8 cellular contexts compared by ENCODE assay signal in genomic region chr6:27890351-27891299, GRCh38. TPM values are rescaled to one million over a fixed set of nuclear protein-coding genes. Genes with fewer than 3 reads are reported as not detected.
DNase-seq lines count a peak whose midpoint lies in the region; ATAC-seq, FAIRE-seq and TF ChIP-seq lines count a peak whose summit lies in the region.

No MANE protein-coding gene starts in this region.

- H3K9me3 ChIP-seq in H1 (ENCODE audit: insufficient read depth in 2 of 2, low read depth in 1 of 2, low read length in 1 of 2) (no peaks in the 10 kb centered on the region), mucosa of rectum (ENCODE audit: control insufficient read depth in 2 of 2, low read length in 2 of 2) (no peaks in the 10 kb centered on the region), thoracic aorta (no peaks in the 10 kb centered on the region)

- no peaks in the 10 kb centered on the region; the same call in 1 of the 2 replicates for H3K79me1 ChIP-seq in H1 (ENCODE audit: low read depth, low read length)

- no peak overlapping the region for H2BK20ac ChIP-seq in H1 (ENCODE audit: low read length)

- ATAC-seq in HG02852 (IDR thresholded peaks at IDR 0.05; ENCODE audit: unreplicated experiment) (peak; percentile 48), thoracic aorta (ENCODE audit: insufficient number of reproducible peaks, low FRiP score, low read depth) (no peak)
- peak; percentile 46 for ATAC-seq in activated CD8-positive, alpha-beta T cell treated with anti-CD3 and anti-CD28 coated beads for 36 hours

- H3K4me3 ChIP-seq in H1 (ENCODE audit: extremely low read depth in 1 of 4, insufficient read depth in 2 of 4, low read depth in 3 of 4, low read length in 4 of 4) (peak overlapping the region; percentile 88 to 99 (median 97)), mucosa of rectum (ENCODE audit: low read length in 2 of 2) (peak overlapping the region; percentile 75 to 83), thoracic aorta (peak overlapping the region; percentile 55)

- peak overlapping the region; percentile 88 for H3K18ac ChIP-seq in H1 (ENCODE audit: extremely low read depth, low read length)

- H3K14ac ChIP-seq in H1 (ENCODE audit: insufficient read length) = no peak overlapping the region

- peaks cover 0 to 2% of the 10 kb centered on the region in 2 experiments for H4K20me1 ChIP-seq in H1 (replicated peaks in 1 of 2; ENCODE audit: control insufficient read depth in 1 of 2, insufficient read depth in 2 of 2, low read length in 2 of 2)

- H3K4me1 Mint-ChIP-seq in activated CD8-positive, alpha-beta T cell treated with anti-CD3 and anti-CD28 coated beads for 36 hours (ENCODE audit: low read depth) = peaks cover 21% of the 10 kb centered on the region

- peak overlapping the region; percentile 70 for H4K5ac ChIP-seq in H1 (ENCODE audit: insufficient read length, low read depth, low read length)

- peaks cover 5% of the 10 kb centered on the region for H3K36me3 Mint-ChIP-seq in activated CD8-positive, alpha-beta T cell treated with anti-CD3 and anti-CD28 coated beads for 36 hours (ENCODE audit: low read depth)

- H3K9ac ChIP-seq in H1 (replicated peaks in 1 of 4; ENCODE audit: extremely low read depth in 1 of 4, low read depth in 3 of 4, low read length in 3 of 4) (peak overlapping the region; percentile 61 to 99 (median 94)), mucosa of rectum (ENCODE audit: low read depth in 1 of 2, low read length in 2 of 2) (peak overlapping the region; percentile 72 to 76)

- FAIRE-seq in H1 (lab: Jason Lieb, UNC) = peak; percentile 65

- 2% methylated on average over 53 of the region's 57 CpGs; no CpG with 5 or more reads in 1 of the 2 experiments for WGBS in H1 (ENCODE audit: extremely low coverage in 1 of 2, insufficient coverage in 1 of 2, insufficient read length in 1 of 2, insufficient replicate concordance in 2 of 2, low coverage in 1 of 2, low lambda C conversion rate in 2 of 2, missing lambda C conversion rate in 1 of 2), 2 experiments

- intact Hi-C loops in activated CD8-positive, alpha-beta T cell treated with anti-CD3 and anti-CD28 coated beads for 36 hours (cut with micrococcal nuclease) = loop anchor here (10.0 kb wide), 1 partner anchor 736 kb away; no protein-coding TSS in a partner anchor

- peak; percentile 95 to 97 for TF ChIP-seq POLR2A in H1 (IDR thresholded peaks at IDR 0.05; ENCODE audit: control extremely low read depth in 1 of 2, low read depth in 2 of 2, low read length in 2 of 2)

- CTCF ChIA-PET in activated CD8-positive, alpha-beta T cell treated with anti-CD3 and anti-CD28 coated beads for 36 hours (lab: Charles Lee) = interaction anchor here (0.6 to 1.8 kb wide), 9 partner anchors 19 to 763 kb away, joined by 3 to 8 read pairs (median 3); a partner anchor contains a TSS
- CTCF ChIA-PET in H1 (lab: Charles Lee; ENCODE audit: partially characterized antibody) = interaction anchor here (0.6 to 2.4 kb wide), 7 partner anchors 17 to 564 kb away, joined by 3 to 10 read pairs (median 3); a partner anchor contains a TSS

- H3K56ac ChIP-seq in H1 (replicated peaks; ENCODE audit: insufficient read length, low read depth, low read length) = peak overlapping the region; percentile 79

- H3K36me3 ChIP-seq in H1 (ENCODE audit: control insufficient read depth in 2 of 4, insufficient read depth in 4 of 4, low read length in 3 of 4) (no peaks in the 10 kb centered on the region), mucosa of rectum (ENCODE audit: control insufficient read depth in 2 of 2, insufficient read depth in 2 of 2, low read length in 2 of 2) (no peaks in the 10 kb centered on the region), thoracic aorta (no peaks in the 10 kb centered on the region)

- peaks cover 0 to 10% of the 10 kb centered on the region in 2 experiments; a peak in 3 of 4 replicates for H3K79me2 ChIP-seq in H1 (ENCODE audit: control insufficient read depth in 1 of 2, insufficient read depth in 2 of 2, low read length in 2 of 2)

- no peak overlapping the region for H3K27ac Mint-ChIP-seq in activated CD8-positive, alpha-beta T cell treated with anti-CD3 and anti-CD28 coated beads for 36 hours

- no peak overlapping the region for H3K4me3 Mint-ChIP-seq in activated CD8-positive, alpha-beta T cell treated with anti-CD3 and anti-CD28 coated beads for 36 hours

- no peak overlapping the region for H4K91ac ChIP-seq in H1 (replicated peaks; ENCODE audit: insufficient read length, low read length)

- H2BK15ac ChIP-seq in H1 (ENCODE audit: low read length) = no peak overlapping the region

- DNase-seq in SIG-M5 (lab: John Stamatoyannopoulos, UW) = peak; percentile 74
- DNase-seq in SIG-M5 treated with dmso at 0.1 percent for 504 hours (lab: John Stamatoyannopoulos, UW; ENCODE audit: unreplicated experiment) = no peak
- peak; percentile 94 for DNase-seq in NCI-H2227 treated with DMSO at 0.1 percent for 48 hours (lab: John Stamatoyannopoulos, UW)
- peak; percentile 82 for DNase-seq in activated CD8-positive, alpha-beta T cell treated with anti-CD3 and anti-CD28 coated beads for 36 hours
- DNase-seq in H1 (ENCODE audit: low read depth in 1 of 2, low spot score in 2 of 2) = peak in 1 of 2 experiments; percentile 80
- no peak for DNase-seq in thoracic aorta (ENCODE audit: low spot score)

- no peaks in the 10 kb centered on the region for H3K9me3 Mint-ChIP-seq in activated CD8-positive, alpha-beta T cell treated with anti-CD3 and anti-CD28 coated beads for 36 hours

- no peak overlapping the region for H2BK120ac ChIP-seq in H1 (replicated peaks; ENCODE audit: low read depth, low read length)

- TF ChIP-seq RAD21 in H1 (IDR thresholded peaks at IDR 0.05 in 1 of 2, conservative IDR thresholded peaks at IDR 0.05 in 1 of 2; ENCODE audit: low read depth in 2 of 2, low read length in 2 of 2) = no peak

- TF ChIP-seq CTCF in activated CD8-positive, alpha-beta T cell treated with anti-CD3 and anti-CD28 coated beads for 36 hours (IDR thresholded peaks at IDR 0.05) = no peak
- TF ChIP-seq CTCF in H1 (IDR thresholded peaks at IDR 0.05; ENCODE audit: control extremely low read depth in 1 of 3, insufficient read depth in 1 of 3, low read depth in 1 of 3, low read length in 3 of 3) (no peak), thoracic aorta (IDR thresholded peaks at IDR 0.05) (no peak)

- H3K27me3 Mint-ChIP-seq in activated CD8-positive, alpha-beta T cell treated with anti-CD3 and anti-CD28 coated beads for 36 hours = no peaks in the 10 kb centered on the region

- peak overlapping the region; percentile 78 to 100 for H3K4me2 ChIP-seq in H1 (ENCODE audit: insufficient read depth in 1 of 2, low read depth in 2 of 2, low read length in 2 of 2)

- H3K27me3 ChIP-seq in H1 (replicated peaks in 1 of 4; ENCODE audit: control insufficient read depth in 3 of 4, extremely low read depth in 1 of 4, insufficient read depth in 3 of 4, low read length in 3 of 4) = no peaks in the 10 kb centered on the region
- H3K27me3 ChIP-seq in mucosa of rectum (ENCODE audit: control insufficient read depth in 2 of 2, insufficient read depth in 2 of 2, low read length in 2 of 2) = peaks cover 0 to 3% of the 10 kb centered on the region in 2 donors
- no peaks in the 10 kb centered on the region for H3K27me3 ChIP-seq in thoracic aorta (replicated peaks; ENCODE audit: insufficient read depth)

- peaks cover 19% of the 10 kb centered on the region for H3K23me2 ChIP-seq in H1 (ENCODE audit: low read depth, low read length)

- H3K27ac ChIP-seq in H1 (ENCODE audit: low read depth, low read length) (peak overlapping the region; percentile 95), mucosa of rectum (ENCODE audit: low read depth in 2 of 2, low read length in 2 of 2) (peak overlapping the region; percentile 80 to 87), thoracic aorta (no peak overlapping the region)

- POLR2A ChIA-PET in activated CD8-positive, alpha-beta T cell treated with anti-CD3 and anti-CD28 coated beads for 36 hours (lab: Charles Lee) = interaction anchor here (0.6 to 6.1 kb wide), 23 partner anchors 8 to 1767 kb away, joined by 3 to 281 read pairs (median 7); partner anchors contain the start of gene ZSCAN26
- POLR2A ChIA-PET in H1 (lab: Charles Lee; ENCODE audit: partially characterized antibody) = interaction anchor here (0.6 to 40.3 kb wide), 44 partner anchors 8 to 1873 kb away, joined by 3 to 3039 read pairs (median 7); partner anchors contain the start of genes PGBD1 and ZNF322

- H3K23ac ChIP-seq in H1 (ENCODE audit: insufficient read length) = no peak overlapping the region

- no peak for TF ChIP-seq EP300 in H1 (IDR thresholded peaks at IDR 0.05; ENCODE audit: borderline replicate concordance in 1 of 2, low read depth in 2 of 2, low read length in 2 of 2)

- peak overlapping the region; percentile 19 for H3K4ac ChIP-seq in H1 (replicated peaks; ENCODE audit: insufficient read length, low read depth, low read length)

- no peak overlapping the region for H2AFZ ChIP-seq in H1 (ENCODE audit: low read length)

- H4K8ac ChIP-seq in H1 (ENCODE audit: extremely low read depth, insufficient read depth, low read length) = no peak overlapping the region; the same call in 1 of the 2 replicates

- H2BK12ac ChIP-seq in H1 (ENCODE audit: low read depth, low read length) = no peak overlapping the region; the same call in 1 of the 2 replicates

- no peak overlapping the region; the same call in 1 of the 2 replicates for H2AK5ac ChIP-seq in H1 (ENCODE audit: low read depth, low read length)

- peak overlapping the region; percentile 91 for H2BK5ac ChIP-seq in H1 (ENCODE audit: low read depth, low read length)

- H3K4me1 ChIP-seq in H1 (replicated peaks in 1 of 4; ENCODE audit: control insufficient read depth in 3 of 4, insufficient read depth in 4 of 4, low read length in 3 of 4) (peaks cover 7 to 14% (median 8%) of the 10 kb centered on the region in 4 experiments; a peak in 6 of 7 replicates), mucosa of rectum (ENCODE audit: control insufficient read depth in 2 of 2, insufficient read depth in 2 of 2, low read length in 2 of 2) (peaks cover 15 to 19% of the 10 kb centered on the region in 2 donors), thoracic aorta (ENCODE audit: control insufficient read depth in 1 of 2, low read depth in 2 of 2) (peaks cover 0 to 28% of the 10 kb centered on the region in 2 donors)

TF ChIP-seq in H1, 55 proteins besides CTCF, POLR2A, EP300 and RAD21 (continues in another document):
- TF ChIP-seq SIRT6 (IDR thresholded peaks at IDR 0.05; ENCODE audit: low read length) = no peak
- no peak for TF ChIP-seq BACH1 (IDR thresholded peaks at IDR 0.05; ENCODE audit: low read length)
- TF ChIP-seq GABPA (IDR thresholded peaks at IDR 0.05; ENCODE audit: borderline replicate concordance, insufficient read depth, low read length) = no peak

RNA-seq across cellular contexts. Expression of gene OR2B2, which starts 21.6 kb away (rescaled TPM):
- not detected for total RNA-seq in activated CD8-positive, alpha-beta T cell treated with anti-CD3 and anti-CD28 coated beads for 36 hours
- not detected in 2 replicates for total RNA-seq in H1 (2021; fragmentation: NEBNext Ultra II Directional; extraction: Animal tissue kit (Norgen Biotek cat#: 25700))
- polyA plus RNA-seq in H1 (2011; rRNA removed) = not detected in 2 replicates
- not detected for polyA plus RNA-seq in H1 (2011; cell fraction: cytosol; rRNA removed)
- polyA plus RNA-seq in H1 (2011; cell fraction: nucleus; rRNA removed) = not detected
- polyA plus RNA-seq in H1 (2012, experiment 1 of 2) = not detected in 4 replicates
- not detected for polyA plus RNA-seq in H1 (2012, experiment 2 of 2)
- not detected for polyA plus RNA-seq in H1 (2013, experiment 1 of 2)
- not detected for polyA plus RNA-seq in H1 (2013, experiment 2 of 2)
- not detected in 2 replicates for polyA minus RNA-seq in H1 (2011; rRNA and poly(A)+ RNA removed)
- not detected for polyA minus RNA-seq in H1 (2011; cell fraction: cytosol; rRNA and poly(A)+ RNA removed)
- not detected for polyA minus RNA-seq in H1 (2011; cell fraction: nucleus; rRNA and poly(A)+ RNA removed)
- not detected for total RNA-seq in thoracic aorta

Comparison
In these comparisons a context has a peak if more than half of its experiments do, and no peak if none do; other contexts are left out.
1. DNase-seq: peak in SIG-M5 (single experiment), NCI-H2227 treated with DMSO at 0.1 percent for 48 hours (single experiment) and activated CD8-positive, alpha-beta T cell treated with anti-CD3 and anti-CD28 coated beads for 36 hours (single experiment); none in SIG-M5 treated with dmso at 0.1 percent for 504 hours (single experiment) and thoracic aorta (single experiment).
2. H3K27ac ChIP-seq: peak in H1 (single experiment) and mucosa of rectum (2 of 2); none in thoracic aorta (0 of 2).
3. Peak in every context shown above with its lines, with median percentiles within 50 percentile points of each other: H3K4me3 ChIP-seq.